Comparison of ENCODE assay signal across 8 cellular contexts in the genomic region with DNA sequence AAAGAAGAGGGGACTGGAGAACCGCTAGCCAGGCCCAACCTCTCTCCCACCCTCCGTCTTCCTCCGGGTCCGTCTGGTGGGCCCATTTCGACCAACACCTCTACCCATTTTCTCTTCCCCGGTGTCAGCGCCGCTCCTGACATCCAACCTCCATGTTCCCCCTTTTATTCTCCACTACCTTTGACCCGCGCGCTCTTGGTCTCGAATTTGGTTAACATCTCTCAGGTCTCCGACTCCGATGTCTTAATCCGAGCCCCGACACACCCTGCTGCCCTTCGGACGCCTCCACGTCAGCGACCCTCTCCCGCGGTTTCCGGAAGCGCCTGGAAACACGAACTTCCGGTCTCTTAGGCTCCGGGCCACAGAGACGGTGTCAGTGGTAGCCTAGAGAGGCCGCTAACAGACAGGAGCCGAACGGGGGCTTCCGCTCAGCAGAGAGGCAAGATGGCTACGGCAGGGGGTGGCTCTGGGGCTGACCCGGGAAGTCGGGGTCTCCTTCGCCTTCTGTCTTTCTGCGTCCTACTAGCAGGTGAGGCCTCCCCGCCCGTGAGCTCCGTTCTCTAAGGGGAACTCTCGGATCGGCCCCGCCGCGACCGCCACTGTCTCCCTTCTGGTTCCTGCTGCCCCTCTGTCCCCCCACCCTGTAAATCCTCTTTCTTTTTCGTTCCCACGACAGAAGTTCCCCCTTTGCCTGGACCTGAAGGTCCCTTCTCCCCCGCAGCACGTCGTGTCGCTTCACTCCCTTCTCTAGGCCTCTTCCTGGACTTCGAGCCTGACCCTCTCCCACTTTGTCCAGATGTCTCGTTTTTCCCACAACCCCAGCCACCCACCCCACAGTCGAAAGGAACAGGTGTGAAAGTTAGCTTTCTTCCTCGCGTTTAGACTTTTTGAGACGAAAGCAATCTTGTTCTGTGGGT. TPM values are rescaled to one million over a fixed set of nuclear protein-coding genes. Genes with fewer than 3 reads are reported as not detected.
DNase-seq lines count a peak whose midpoint lies in the region; ATAC-seq and TF ChIP-seq lines count a peak whose summit lies in the region.

A gene (minus strand): TSS at position 298 of the 917 bp plus-strand sequence. CDS start 80 bp downstream, at position 218.
A gene (plus strand): TSS at position 431 of the 917 bp plus-strand sequence. CDS start 14 bp downstream, at position 445.

- no peaks in the 10 kb centered on the region for H3K27me3 ChIP-seq in BJ (ENCODE audit: control insufficient read depth, insufficient read depth, low read length)

- peak; percentile 72 for DNase-seq in BJ (ENCODE audit: low read depth)
- peak; percentile 96 for DNase-seq in NCI-H748 (lab: John Stamatoyannopoulos, UW; ENCODE audit: unreplicated experiment)
- DNase-seq in activated CD4-positive, alpha-beta T cell treated with anti-CD3 and anti-CD28 coated beads, Interleukin-2, amount 50 U/mL, for 1 hour: peak; percentile 86
- DNase-seq in dedifferentiated amniotic fluid mesenchymal stem cell (ENCODE audit: extremely low spot score): peak; percentile 97
- DNase-seq in left lobe of liver (ENCODE audit: low spot score): peak; percentile 92
- DNase-seq in stimulated activated CD4-positive, alpha-beta T cell treated with anti-CD3 and anti-CD28 coated beads, Interleukin-2, amount 100 ng/mL, for 4 hours (ENCODE audit: low read depth): peak; percentile 85

- POLR2A ChIA-PET in BJ (lab: Charles Lee): no interaction called here

- H3K36me3 ChIP-seq in BJ (ENCODE audit: control insufficient read depth, insufficient read depth, low read length): peaks cover 3% of the 10 kb centered on the region; the same call in 1 of the 2 replicates

- 0 out of 2 replicates have a peak, but pooled peaks have one; percentile 5 for TF ChIP-seq CTCF in BJ (IDR thresholded peaks at IDR 0.05; ENCODE audit: insufficient read depth, low read depth, low read length)

- CTCF ChIA-PET in BJ (lab: Yijun Ruan, JAX): interaction anchor here (0.7 kb wide), 1 partner anchor 97 kb away, joined by 3 read pairs; no protein-coding TSS in a partner anchor

- ATAC-seq in GM19324 (IDR thresholded peaks at IDR 0.05; ENCODE audit: low FRiP score, unreplicated experiment) (peak; percentile 92), HG03520 (IDR thresholded peaks at IDR 0.05; ENCODE audit: unreplicated experiment) (peak; percentile 91), left lobe of liver (peak; percentile 99)

- H3K4me3 ChIP-seq in BJ (ENCODE audit: low read depth, low read length): peak within 1 kb of the TSS; percentile 89

RNA-seq across cellular contexts. Expression of the first gene that starts in this region (rescaled TPM):
- 267 and 304 TPM in 2 replicates for polyA plus RNA-seq in BJ (2011; rRNA removed)
- polyA minus RNA-seq in BJ (2011; rRNA and poly(A)+ RNA removed): 227 and 334 TPM in 2 replicates
- 94.8 TPM for total RNA-seq in left lobe of liver

RNA-seq across cellular contexts. Expression of the second gene that starts in this region (rescaled TPM):
- 214 and 260 TPM in 2 replicates for polyA plus RNA-seq in BJ (2011; rRNA removed)
- polyA minus RNA-seq in BJ (2011; rRNA and poly(A)+ RNA removed): 93.8 and 171 TPM in 2 replicates
- 32.1 TPM for total RNA-seq in left lobe of liver

Comparison
In these comparisons a context has a peak if more than half of its experiments do, and no peak if none do; other contexts are left out.
1. Peak in every context shown above with its lines: DNase-seq, ATAC-seq and H3K4me3 ChIP-seq.